Comparison of ENCODE assay signal across 10 cellular contexts in the genomic region with DNA sequence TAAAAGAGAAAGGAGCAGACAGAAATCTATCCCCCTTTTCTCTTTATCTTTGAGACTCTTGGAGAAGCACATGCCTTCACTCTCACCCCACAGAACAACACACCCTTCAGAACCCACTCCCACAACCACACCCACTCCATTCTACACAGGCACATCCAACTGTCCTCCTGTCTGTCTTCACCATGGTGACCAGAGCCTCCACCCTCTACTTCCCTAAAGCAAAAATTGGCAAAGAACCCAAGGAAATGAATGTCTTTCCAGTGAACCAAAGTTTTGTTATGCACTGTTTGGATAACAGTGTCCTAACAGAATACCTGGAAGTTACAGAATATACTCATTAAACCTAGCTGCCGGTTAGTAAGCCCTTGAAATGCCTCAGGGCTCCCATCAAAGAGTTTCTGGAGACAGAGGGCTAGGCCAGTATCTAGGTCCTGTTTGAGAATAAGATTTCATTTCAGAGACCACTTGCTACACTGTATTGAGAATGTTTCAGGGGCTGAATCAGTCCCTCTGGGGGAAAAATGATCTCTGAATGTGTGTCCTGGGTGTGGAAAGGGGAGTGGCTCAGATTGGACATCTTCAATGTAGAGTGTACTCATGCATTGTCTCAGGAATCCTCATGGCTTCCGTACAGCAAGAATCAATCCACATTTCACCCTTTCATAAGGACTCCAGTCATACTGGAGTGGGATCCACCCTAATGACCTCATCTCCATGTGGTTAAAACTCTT.
A peak's percentile ranks its signal among the peaks of the same experiment; 100 is the strongest.
DNase-seq lines count a peak whose midpoint lies in the region; ATAC-seq and TF ChIP-seq lines count a peak whose summit lies in the region.
"Had no signal": no experiment of that assay in that cellular context is flagged by ENCODE, and none has a peak within 500 bp of the region (broad histone marks: within the 10 kb centered on the region; RNA-seq: fewer than 3 reads in every experiment).

No MANE protein-coding gene starts in this region.

- intact Hi-C loops in ascending aorta (cut with DNase I) (no loop called here), left ventricle myocardium superior (cut with micrococcal nuclease) (no loop called here)

- no peaks in the 10 kb centered on the region for H3K27me3 ChIP-seq in ascending aorta

- no peaks in the 10 kb centered on the region for H3K4me1 ChIP-seq in ascending aorta

- H3K27ac ChIP-seq in ascending aorta, result peak overlapping the region; percentile 34 to 47

- H3K9me3 ChIP-seq in ascending aorta, result no peaks in the 10 kb centered on the region

- H3K4me3 ChIP-seq in ascending aorta, result no peak overlapping the region

- no peaks in the 10 kb centered on the region for H3K36me3 ChIP-seq in ascending aorta

- ATAC-seq in left ventricle myocardium superior (peak; percentile 19), GM19467 (IDR thresholded peaks at IDR 0.05; ENCODE audit: unreplicated experiment) (no peak), HG02840 (IDR thresholded peaks at IDR 0.05; ENCODE audit: low FRiP score, unreplicated experiment) (no peak)

- DNase-seq in Kasumi-1 (lab: John Stamatoyannopoulos, UW) (peak; percentile 40 to 57), ascending aorta (ENCODE audit: low spot score in 2 of 2) (no peak), left ventricle myocardium superior (no peak), stromal cell of bone marrow (ENCODE audit: low read depth) (peak; percentile 54), NCI-H2196 treated with DMSO at 0.1 percent for 48 hours (lab: John Stamatoyannopoulos, UW; ENCODE audit: unreplicated experiment) (no peak), Ammon's horn (ENCODE audit: low spot score) (no peak)
- DNase-seq: activated T-cell treated with anti-CD3 and anti-CD28 coated beads, Interleukin-2, amount 50 U/mL, for 48 hours; DND-41 had no signal

- TF ChIP-seq CTCF in ascending aorta (IDR thresholded peaks at IDR 0.05), result no peak

Comparison
In these comparisons a context has a peak if more than half of its experiments do, and no peak if none do; other contexts are left out.
1. DNase-seq: peak in Kasumi-1 (2 of 2) and stromal cell of bone marrow (single experiment); none in ascending aorta (0 of 2), left ventricle myocardium superior (single experiment), NCI-H2196 treated with DMSO at 0.1 percent for 48 hours (single experiment) and Ammon's horn (single experiment).